Comparison of ENCODE assay signal across 18 cellular contexts in the genomic region with DNA sequence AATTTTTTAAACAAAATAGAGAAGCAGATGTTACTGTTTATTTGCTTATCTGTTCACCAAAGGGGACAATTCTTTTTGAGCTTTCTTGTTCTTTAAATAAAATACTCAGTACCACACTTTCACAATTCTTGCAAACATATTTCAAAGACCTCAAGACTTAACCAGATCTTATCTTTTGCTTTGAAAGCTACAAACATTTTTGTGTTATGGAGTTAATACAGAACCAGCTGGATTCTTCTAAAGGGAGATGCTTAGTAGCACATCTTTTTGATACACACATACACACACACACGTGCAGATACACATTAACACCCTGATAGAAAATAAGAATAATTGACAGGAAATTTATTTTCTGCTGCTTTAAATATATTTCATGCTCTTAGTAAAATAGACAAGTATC.
DNase-seq lines count a peak whose midpoint lies in the region; ATAC-seq lines count a peak whose summit lies in the region.
"Had no signal": no experiment of that assay in that cellular context is flagged by ENCODE, and none has a peak within 500 bp of the region (broad histone marks: within the 10 kb centered on the region; RNA-seq: fewer than 3 reads in every experiment).

No MANE protein-coding gene starts in this region.

- no peak overlapping the region for H3K4me3 ChIP-seq in CD4-positive, alpha-beta memory T cell (ENCODE audit: low read length in 2 of 2)
- H3K4me3 ChIP-seq in naive thymus-derived CD4-positive, alpha-beta T cell (ENCODE audit: low read length): no peak overlapping the region
- H3K4me3 ChIP-seq: BLaER1 treated with 17β-estradiol and CSF1 and Interleukin-3, amounts not matched to agents 10 nM and 100 nM had no signal

- H3K27ac Mint-ChIP-seq in activated CD4-positive, alpha-beta T cell treated with anti-CD3 and anti-CD28 coated beads, Interleukin-2, amount 10 ng/mL, durations not matched to agents 7 days and 5 days: peak overlapping the region; percentile 73
- H3K27ac Mint-ChIP-seq in CD4-positive, alpha-beta memory T cell: peak overlapping the region in 5 of 7 donors; percentile 15 to 72 (median 58)
- H3K27ac Mint-ChIP-seq in T-cell: peak overlapping the region; percentile 49 to 66
- H3K27ac Mint-ChIP-seq in naive thymus-derived CD4-positive, alpha-beta T cell: peak overlapping the region in 5 of 9 donors; percentile 40 to 79 (median 74)
- H3K27ac Mint-ChIP-seq: CD4-positive, CD25-positive, alpha-beta regulatory T cell; H9 had no signal

- peaks cover 14% of the 10 kb centered on the region for H3K4me1 ChIP-seq in CD4-positive, alpha-beta memory T cell (ENCODE audit: insufficient read depth, low read length)
- peaks cover 0 to 5% of the 10 kb centered on the region in 2 donors for H3K4me1 ChIP-seq in naive thymus-derived CD4-positive, alpha-beta T cell (ENCODE audit: control insufficient read depth in 2 of 2, insufficient read depth in 2 of 2, low read length in 2 of 2)

- DNase-seq in activated CD4-positive, alpha-beta T cell treated with anti-CD3 and anti-CD28 coated beads, Interleukin-2, amount 10 ng/mL, durations not matched to agents 7 days and 5 days: no peak
- no peak for DNase-seq in activated CD4-positive, alpha-beta T cell treated with anti-CD3 and anti-CD28 coated beads for 4 hours
- DNase-seq in CD4-positive, alpha-beta memory T cell: peak in 1 of 5 donors; percentile 19
- DNase-seq in T-cell (no peak), NCI-H1048 (lab: John Stamatoyannopoulos, UW) (no peak)
- DNase-seq in naive thymus-derived CD4-positive, alpha-beta T cell: peak in 2 of 9 donors; percentile 13 to 24
- DNase-seq: 8988T; ACHN; CD4-positive, CD25-positive, alpha-beta regulatory T cell; COR-L47; DMS153; DMS79 treated with DMSO at 0.1 percent for 48 hours; GDM1; GOT3; H9 had no signal

- H3K4me3 Mint-ChIP-seq in activated CD4-positive, alpha-beta T cell treated with anti-CD3 and anti-CD28 coated beads, Interleukin-2, amount 10 ng/mL, durations not matched to agents 7 days and 5 days: peak overlapping the region; percentile 30
- H3K4me3 Mint-ChIP-seq in CD4-positive, alpha-beta memory T cell: peak overlapping the region in 4 of 8 donors; percentile 2 to 55 (median 20)
- peak overlapping the region in 1 of 3 donors; percentile 29 for H3K4me3 Mint-ChIP-seq in T-cell
- H3K4me3 Mint-ChIP-seq in naive thymus-derived CD4-positive, alpha-beta T cell: peak overlapping the region in 7 of 10 donors; percentile 7 to 74 (median 44)
- H3K4me3 Mint-ChIP-seq: CD4-positive, CD25-positive, alpha-beta regulatory T cell; H9 had no signal

- no peak overlapping the region for H3K27ac ChIP-seq in CD4-positive, alpha-beta memory T cell (ENCODE audit: low read depth, low read length)
- H3K27ac ChIP-seq in naive thymus-derived CD4-positive, alpha-beta T cell (ENCODE audit: low read depth, low read length): no peak overlapping the region
- H3K27ac ChIP-seq: BLaER1 treated with 17β-estradiol and CSF1 and Interleukin-3, amounts not matched to agents 10 nM and 100 nM had no signal

- no peaks in the 10 kb centered on the region for H3K9me3 ChIP-seq in CD4-positive, alpha-beta memory T cell (ENCODE audit: control insufficient read depth in 1 of 2, low read length in 2 of 2)
- H3K9me3 ChIP-seq in naive thymus-derived CD4-positive, alpha-beta T cell (ENCODE audit: control insufficient read depth in 2 of 3, low read length in 3 of 3): no peaks in the 10 kb centered on the region
- H3K9me3 ChIP-seq: BLaER1 treated with 17β-estradiol and CSF1 and Interleukin-3, amounts not matched to agents 10 nM and 100 nM had no signal

- intact Hi-C loops in CD4-positive, alpha-beta memory T cell (cut with micrococcal nuclease): no loop called here
- intact Hi-C loops in naive thymus-derived CD4-positive, alpha-beta T cell (cut with micrococcal nuclease): no loop called here

- peaks cover 2% of the 10 kb centered on the region for H3K9me3 Mint-ChIP-seq in activated CD4-positive, alpha-beta T cell treated with anti-CD3 and anti-CD28 coated beads, Interleukin-2, amount 10 ng/mL, durations not matched to agents 7 days and 5 days
- H3K9me3 Mint-ChIP-seq in CD4-positive, alpha-beta memory T cell: peaks cover 0 to 1% (median 0%) of the 10 kb centered on the region in 8 donors
- no peaks in the 10 kb centered on the region for H3K9me3 Mint-ChIP-seq in T-cell
- H3K9me3 Mint-ChIP-seq in naive thymus-derived CD4-positive, alpha-beta T cell: no peaks in the 10 kb centered on the region
- H3K9me3 Mint-ChIP-seq: CD4-positive, CD25-positive, alpha-beta regulatory T cell; H9 had no signal

- ATAC-seq in T-cell (replicated peaks in 1 of 4) (peak in 2 of 4 experiments; percentile 20 to 50), HG03175 (IDR thresholded peaks at IDR 0.05; ENCODE audit: unreplicated experiment) (no peak)
- no peak for ATAC-seq in naive thymus-derived CD4-positive, alpha-beta T cell
- ATAC-seq: HepG2 had no signal

- POLR2A ChIA-PET in activated CD4-positive, alpha-beta T cell treated with anti-CD3 and anti-CD28 coated beads, Interleukin-2, amount 10 ng/mL, durations not matched to agents 7 days and 5 days (lab: Charles Lee): interaction anchor here (0.7 kb wide), 1 partner anchor 509 kb away, joined by 4 read pairs; no protein-coding TSS in a partner anchor
- POLR2A ChIA-PET in CD4-positive, alpha-beta memory T cell (lab: Charles Lee; ENCODE audit: partially characterized antibody): interaction anchor here (1.9 kb wide), 1 partner anchor 11 kb away, joined by 10 read pairs; no protein-coding TSS in a partner anchor
- POLR2A ChIA-PET in T-cell (lab: Charles Lee): no interaction called here
- POLR2A ChIA-PET in naive thymus-derived CD4-positive, alpha-beta T cell (lab: Charles Lee): no interaction called here

- H3K27me3 Mint-ChIP-seq in activated CD4-positive, alpha-beta T cell treated with anti-CD3 and anti-CD28 coated beads, Interleukin-2, amount 10 ng/mL, durations not matched to agents 7 days and 5 days: no peaks in the 10 kb centered on the region
- H3K27me3 Mint-ChIP-seq in CD4-positive, alpha-beta memory T cell: peaks cover 0 to 1% of the 10 kb centered on the region in 2 donors
- peaks cover 0 to 7% of the 10 kb centered on the region in 2 donors for H3K27me3 Mint-ChIP-seq in T-cell
- H3K27me3 Mint-ChIP-seq in naive thymus-derived CD4-positive, alpha-beta T cell: no peaks in the 10 kb centered on the region
- H3K27me3 Mint-ChIP-seq: CD4-positive, CD25-positive, alpha-beta regulatory T cell had no signal

- H3K4me1 Mint-ChIP-seq in activated CD4-positive, alpha-beta T cell treated with anti-CD3 and anti-CD28 coated beads, Interleukin-2, amount 10 ng/mL, durations not matched to agents 7 days and 5 days: peaks cover 45% of the 10 kb centered on the region
- H3K4me1 Mint-ChIP-seq in CD4-positive, alpha-beta memory T cell: peaks cover 7 to 23% (median 14%) of the 10 kb centered on the region in 4 donors
- peaks cover 28 to 41% (median 29%) of the 10 kb centered on the region in 3 donors for H3K4me1 Mint-ChIP-seq in T-cell
- H3K4me1 Mint-ChIP-seq in naive thymus-derived CD4-positive, alpha-beta T cell: peaks cover 6 to 53% (median 31%) of the 10 kb centered on the region in 7 donors
- H3K4me1 Mint-ChIP-seq: CD4-positive, CD25-positive, alpha-beta regulatory T cell had no signal

- CTCF ChIA-PET in activated CD4-positive, alpha-beta T cell treated with anti-CD3 and anti-CD28 coated beads, Interleukin-2, amount 10 ng/mL, durations not matched to agents 7 days and 5 days (lab: Charles Lee): no interaction called here
- CTCF ChIA-PET in CD4-positive, alpha-beta memory T cell (lab: Charles Lee; ENCODE audit: partially characterized antibody): no interaction called here
- CTCF ChIA-PET in T-cell (lab: Charles Lee): no interaction called here
- CTCF ChIA-PET in naive thymus-derived CD4-positive, alpha-beta T cell (lab: Charles Lee): interaction anchor here (0.7 kb wide), 1 partner anchor 244 kb away, joined by 3 read pairs; no protein-coding TSS in a partner anchor

- no peaks in the 10 kb centered on the region for H3K36me3 Mint-ChIP-seq in activated CD4-positive, alpha-beta T cell treated with anti-CD3 and anti-CD28 coated beads, Interleukin-2, amount 10 ng/mL, durations not matched to agents 7 days and 5 days (ENCODE audit: low read depth)
- H3K36me3 Mint-ChIP-seq in CD4-positive, alpha-beta memory T cell: no peaks in the 10 kb centered on the region
- no peaks in the 10 kb centered on the region for H3K36me3 Mint-ChIP-seq in T-cell
- H3K36me3 Mint-ChIP-seq in naive thymus-derived CD4-positive, alpha-beta T cell: no peaks in the 10 kb centered on the region
- H3K36me3 Mint-ChIP-seq: CD4-positive, CD25-positive, alpha-beta regulatory T cell had no signal

- no peaks in the 10 kb centered on the region for H3K27me3 ChIP-seq in CD4-positive, alpha-beta memory T cell (ENCODE audit: insufficient read depth, low read length)
- H3K27me3 ChIP-seq in naive thymus-derived CD4-positive, alpha-beta T cell (ENCODE audit: control insufficient read depth in 2 of 2, insufficient read depth in 2 of 2, low read length in 2 of 2): no peaks in the 10 kb centered on the region

- no peaks in the 10 kb centered on the region for H3K36me3 ChIP-seq in CD4-positive, alpha-beta memory T cell (ENCODE audit: insufficient read depth, low read length)
- H3K36me3 ChIP-seq in naive thymus-derived CD4-positive, alpha-beta T cell (ENCODE audit: control insufficient read depth in 2 of 3, insufficient read depth in 3 of 3, low read length in 3 of 3): no peaks in the 10 kb centered on the region
- H3K36me3 ChIP-seq: BLaER1 treated with 17β-estradiol and CSF1 and Interleukin-3, amounts not matched to agents 10 nM and 100 nM had no signal

Comparison
In these comparisons a context has a peak if more than half of its experiments do, and no peak if none do; other contexts are left out.
1. POLR2A ChIA-PET loops: an anchor here in activated CD4-positive, alpha-beta T cell treated with anti-CD3 and anti-CD28 coated beads, Interleukin-2, amount 10 ng/mL, durations not matched to agents 7 days and 5 days (0.7 kb wide) and CD4-positive, alpha-beta memory T cell (1.9 kb wide); none called in T-cell and naive thymus-derived CD4-positive, alpha-beta T cell.